In genomic region chr13:36915891-36916640, GRCh38 we compare ENCODE assay signal across 1 cellular context.
TF ChIP-seq lines count a peak whose summit lies in the region.

No MANE protein-coding gene starts in this region.

TF ChIP-seq in HepG2, 621 proteins besides CTCF, POLR2A, EP300 and RAD21 (continued from another document):
- no peak for TF ChIP-seq NR1H2 (CRISPR knock-in tag; IDR thresholded peaks at IDR 0.05; ENCODE audit: borderline replicate concordance, low read depth)
